11 cellular contexts compared by ENCODE assay signal in genomic region chr13:35917252-35917941, GRCh38.
A peak's percentile ranks its signal among the peaks of the same experiment; 100 is the strongest.
DNase-seq lines count a peak whose midpoint lies in the region; ATAC-seq, FAIRE-seq and TF ChIP-seq lines count a peak whose summit lies in the region.
"Had no signal": no experiment of that assay in that cellular context is flagged by ENCODE, and none has a peak within 500 bp of the region (broad histone marks: within the 10 kb centered on the region; RNA-seq: fewer than 3 reads in every experiment).

No MANE protein-coding gene starts in this region.

- WGBS in GM12878 (ENCODE audit: insufficient coverage, insufficient replicate concordance, low lambda C conversion rate, missing lambda C conversion rate): 11% methylated on average over 13 of the region's 13 CpGs

- H3K9ac ChIP-seq in GM12878 (ENCODE audit: control insufficient read depth, insufficient read depth, low read length): no peak overlapping the region

- H3K27me3 ChIP-seq in GM12878 (replicated peaks in 1 of 2; ENCODE audit: control insufficient read depth in 2 of 2, insufficient read depth in 2 of 2, low read length in 1 of 2): no peaks in the 10 kb centered on the region

- BruUV-seq in GM12878 (replicated peaks; lab: Mats Ljungman, UMichigan): no TSS peak

- intact Hi-C loops in GM12878 (cut with micrococcal nuclease; ENCODE audit: unreplicated experiment): no loop called here

- no peaks in the 10 kb centered on the region for H3K36me3 ChIP-seq in GM12878 (ENCODE audit: control insufficient read depth in 2 of 2, insufficient read depth in 2 of 2, low read length in 1 of 2)

- RAD21 ChIA-PET in GM12878 (lab: Charles Lee; ENCODE audit: unreplicated experiment): no interaction called here

- in situ Hi-C loops in GM12878 (cut with MboI): no loop called here

- FAIRE-seq in GM12878 (lab: Jason Lieb, UNC) (no peak), GM12892 (lab: Jason Lieb, UNC) (no peak)

- H3K9me3 ChIP-seq in GM12878 (replicated peaks; ENCODE audit: control insufficient read depth, insufficient read depth, low read length): no peaks in the 10 kb centered on the region; the same call in 2 of the 3 replicates

- no peak overlapping the region for H3K27ac ChIP-seq in GM12878 (ENCODE audit: control insufficient read depth, insufficient read depth)

- H3K4me3 ChIP-seq in GM12878: no peak overlapping the region

- TF ChIP-seq POLR2A in GM12878 (IDR thresholded peaks at IDR 0.05; ENCODE audit: low read depth, low read length) (no peak), GM12892 (IDR thresholded peaks at IDR 0.05; ENCODE audit: low read depth, low read length) (no peak)

- POLR2A ChIA-PET in GM12878 (lab: Charles Lee): interaction anchor here (0.8 kb wide), 1 partner anchor 12 kb away, joined by 3 read pairs; no protein-coding TSS in a partner anchor

- no peak for TF ChIP-seq CTCF in GM12878 (IDR thresholded peaks at IDR 0.05 in 2 of 3, conservative IDR thresholded peaks at IDR 0.05 in 1 of 3; ENCODE audit: control insufficient read depth in 2 of 3, extremely low read depth in 1 of 3, insufficient read depth in 1 of 3, low read depth in 3 of 3, low read length in 3 of 3)

- no peaks in the 10 kb centered on the region for H3K4me1 ChIP-seq in GM12878 (ENCODE audit: control insufficient read depth, insufficient read depth, low read length)

- ATAC-seq in GM18858 (IDR thresholded peaks at IDR 0.05; ENCODE audit: unreplicated experiment) (peak; percentile 54), HG03175 (IDR thresholded peaks at IDR 0.05; ENCODE audit: unreplicated experiment) (peak; percentile 65), GM12878 (peak; percentile 75), GM21723 (IDR thresholded peaks at IDR 0.05; ENCODE audit: unreplicated experiment) (no peak)

- TF ChIP-seq RAD21 in GM12878 (IDR thresholded peaks at IDR 0.05; ENCODE audit: insufficient read depth, low read depth, low read length): no peak

- SMC1A ChIA-PET in GM12878 (lab: Charles Lee; ENCODE audit: uncharacterized antibody, unreplicated experiment): no interaction called here

- no peak for DNase-seq in GM12878 (ENCODE audit: low read depth, low spot score)
- DNase-seq in renal cortical epithelial cell (ENCODE audit: low read depth): peak; percentile 23
- DNase-seq in putamen (ENCODE audit: low spot score): no peak
- DNase-seq in GM12892 (ENCODE audit: insufficient read length): no peak
- DNase-seq in HCEC 1CT: no peak
- DNase-seq: effector CD4-positive, alpha-beta T cell; NCI-H1048; PC-3 had no signal

- no peak for TF ChIP-seq EP300 in GM12878 (IDR thresholded peaks at IDR 0.05; ENCODE audit: borderline replicate concordance in 1 of 2, control insufficient read depth in 1 of 2, low read depth in 2 of 2, low read length in 2 of 2)

- H3K4me2 ChIP-seq in GM12878 (ENCODE audit: control insufficient read depth, insufficient read depth): no peak overlapping the region

- CTCF ChIA-PET in GM12878 (lab: Yijun Ruan, JAX): interaction anchor here (0.7 kb wide), 1 partner anchor 13 kb away, joined by 4 read pairs; no protein-coding TSS in a partner anchor

- no peaks in the 10 kb centered on the region for H4K20me1 ChIP-seq in GM12878 (ENCODE audit: control insufficient read depth, insufficient read depth)

- peak overlapping the region; percentile 17; the same call in 1 of the 2 replicates for H2AFZ ChIP-seq in GM12878 (ENCODE audit: control insufficient read depth, low read depth, low read length)

- H3K79me2 ChIP-seq in GM12878 (ENCODE audit: control insufficient read depth, insufficient read depth, low read length): no peaks in the 10 kb centered on the region

TF ChIP-seq in GM12878, 131 proteins besides CTCF, POLR2A, EP300 and RAD21:
- TF ChIP-seq MYC (IDR thresholded peaks at IDR 0.05; ENCODE audit: insufficient read depth, insufficient read length, insufficient replicate concordance, low read length, severe bottlenecking): no peak
- TF ChIP-seq CHD2 (IDR thresholded peaks at IDR 0.05; ENCODE audit: borderline replicate concordance, low read depth, low read length): no peak
- TF ChIP-seq TAF1 (IDR thresholded peaks at IDR 0.05; ENCODE audit: borderline replicate concordance, low read depth, low read length): no peak
- TF ChIP-seq EZH2 (IDR thresholded peaks at IDR 0.05; ENCODE audit: borderline replicate concordance, control insufficient read depth, low read depth, low read length): no peak
- no peak for TF ChIP-seq ZBED1 (IDR thresholded peaks at IDR 0.05; ENCODE audit: borderline replicate concordance)
- TF ChIP-seq ZSCAN29 (IDR thresholded peaks at IDR 0.05): no peak
- TF ChIP-seq, protein P1, sequence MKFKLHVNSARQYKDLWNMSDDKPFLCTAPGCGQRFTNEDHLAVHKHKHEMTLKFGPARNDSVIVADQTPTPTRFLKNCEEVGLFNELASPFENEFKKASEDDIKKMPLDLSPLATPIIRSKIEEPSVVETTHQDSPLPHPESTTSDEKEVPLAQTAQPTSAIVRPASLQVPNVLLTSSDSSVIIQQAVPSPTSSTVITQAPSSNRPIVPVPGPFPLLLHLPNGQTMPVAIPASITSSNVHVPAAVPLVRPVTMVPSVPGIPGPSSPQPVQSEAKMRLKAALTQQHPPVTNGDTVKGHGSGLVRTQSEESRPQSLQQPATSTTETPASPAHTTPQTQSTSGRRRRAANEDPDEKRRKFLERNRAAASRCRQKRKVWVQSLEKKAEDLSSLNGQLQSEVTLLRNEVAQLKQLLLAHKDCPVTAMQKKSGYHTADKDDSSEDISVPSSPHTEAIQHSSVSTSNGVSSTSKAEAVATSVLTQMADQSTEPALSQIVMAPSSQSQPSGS (IDR thresholded peaks at IDR 0.05; ENCODE audit: low read length): no peak
- TF ChIP-seq FOXK2 (IDR thresholded peaks at IDR 0.05): no peak
- TF ChIP-seq SMAD5 (IDR thresholded peaks at IDR 0.05; ENCODE audit: low read depth): no peak
- no peak for TF ChIP-seq NFXL1 (IDR thresholded peaks at IDR 0.05; ENCODE audit: borderline replicate concordance)
- TF ChIP-seq TBL1XR1 (IDR thresholded peaks at IDR 0.05; ENCODE audit: low read depth, low read length): no peak
